Comparison of ENCODE assay signal across 8 cellular contexts in the genomic region with DNA sequence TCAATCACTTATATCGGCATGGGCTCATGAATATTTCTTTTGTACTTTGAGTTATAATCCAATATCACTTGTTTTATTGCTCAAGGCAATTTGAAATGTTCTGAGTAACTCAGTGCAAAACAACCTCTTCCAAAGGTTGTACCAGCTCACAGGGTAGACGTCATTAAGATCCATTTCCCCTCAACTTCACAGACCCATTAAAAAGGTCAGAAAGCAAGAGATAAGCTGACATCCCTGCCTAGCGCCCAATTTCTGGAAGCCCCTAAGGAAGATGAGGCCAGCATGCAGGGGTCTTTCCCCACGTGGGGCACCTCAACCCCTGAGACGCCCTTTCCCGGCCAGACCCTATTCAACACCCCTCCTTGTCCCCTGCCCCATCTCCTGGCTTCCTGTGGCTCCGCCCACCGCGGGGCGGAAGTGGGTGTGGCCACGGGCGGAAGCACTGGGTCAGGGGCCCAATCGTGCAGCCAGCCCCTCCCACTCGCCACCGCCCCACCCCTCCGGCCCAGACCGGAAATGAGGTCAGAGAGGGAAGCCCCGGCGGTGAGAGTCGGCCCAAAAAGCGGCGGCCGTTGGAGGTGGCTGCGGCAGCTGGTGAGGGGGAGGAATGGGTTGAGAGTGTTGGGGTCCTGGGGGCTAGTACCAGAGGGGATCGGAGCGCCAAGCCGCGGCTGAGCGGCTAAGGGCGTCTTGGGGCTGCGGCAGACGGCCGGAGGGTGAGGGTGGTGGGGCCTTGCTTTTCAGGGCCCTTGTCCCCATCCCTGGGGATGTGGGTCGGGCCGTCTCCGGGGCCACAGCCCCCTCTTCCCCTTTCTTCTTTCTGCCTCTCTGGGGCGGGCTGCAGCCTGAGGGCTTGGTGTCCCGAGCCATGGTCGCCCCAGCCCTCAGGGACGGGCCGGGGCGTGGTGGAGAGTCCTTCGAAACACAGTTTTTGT. TPM values are rescaled to one million over a fixed set of nuclear protein-coding genes. Genes with fewer than 3 reads are reported as not detected.
DNase-seq lines count a peak whose midpoint lies in the region; ATAC-seq and TF ChIP-seq lines count a peak whose summit lies in the region.

Gene GPATCH2L, plus strand, starts transcription at position 525 of the 935 bp plus-strand sequence. CDS start 2,442 bp downstream, outside the sequence.

- peak within 1 kb of the TSS; percentile 64 for H3K27ac ChIP-seq in Karpas-422 (ENCODE audit: low read length)

- peak within 1 kb of the TSS; percentile 89 for H3K4me2 ChIP-seq in Karpas-422 (ENCODE audit: low read depth, low read length, poor library complexity, severe bottlenecking)

- peaks cover 49% of the 10 kb centered on the region for H3K79me2 ChIP-seq in Karpas-422 (ENCODE audit: low read length)

- DNase-seq in Daoy (ENCODE audit: low read depth) (peak; percentile 97), Karpas-422 (peak; percentile 99), RPMI7951 (ENCODE audit: low read depth) (peak; percentile 86), fibroblast of mammary gland (ENCODE audit: low read depth) (peak; percentile 80), natural killer cell (peak; percentile 97)
- DNase-seq in activated T-helper 1 cell treated with anti-CD3 and anti-CD28 coated beads, Interleukin-2, amount 50 U/mL, for 16 hours (ENCODE audit: low read depth in 1 of 2, low spot score in 1 of 2) = peak; percentile 97
- peak; percentile 89 to 97 (median 96) for DNase-seq in stimulated activated naive CD4-positive, alpha-beta T cell (lab: John Stamatoyannopoulos, UW)

- H3K36me3 Mint-ChIP-seq in natural killer cell = no peaks in the 10 kb centered on the region

- peak within 1 kb of the TSS; percentile 96 to 99 for H3K27ac Mint-ChIP-seq in natural killer cell

- ATAC-seq in GM21825 (IDR thresholded peaks at IDR 0.05; ENCODE audit: unreplicated experiment) (peak; percentile 90), natural killer cell (peak; percentile 86 to 97 (median 92))

- no peaks in the 10 kb centered on the region for H3K27me3 ChIP-seq in Karpas-422 (ENCODE audit: low read length)

- H3K27me3 Mint-ChIP-seq in natural killer cell (ENCODE audit: low read depth in 2 of 2) = no peaks in the 10 kb centered on the region

- no peaks in the 10 kb centered on the region for H3K9me3 Mint-ChIP-seq in natural killer cell

- H3K36me3 ChIP-seq in Karpas-422 (ENCODE audit: insufficient read depth, low read length) = peaks cover 31% of the 10 kb centered on the region

- H3K4me1 ChIP-seq in Karpas-422 (ENCODE audit: low read length) = peaks cover 47% of the 10 kb centered on the region

- H3K9me2 ChIP-seq in Karpas-422 (replicated peaks; ENCODE audit: insufficient read depth, low read length) = no peaks in the 10 kb centered on the region

- TF ChIP-seq CTCF in fibroblast of mammary gland (conservative IDR thresholded peaks at IDR 0.05; ENCODE audit: control insufficient read depth, insufficient read depth, low read depth, low read length) (no peak), natural killer cell (IDR thresholded peaks at IDR 0.05) (no peak)

- no peaks in the 10 kb centered on the region for H3K9me3 ChIP-seq in Karpas-422 (ENCODE audit: low read length)

- H3K4me3 ChIP-seq in Karpas-422 (ENCODE audit: low read length) (peak within 1 kb of the TSS; percentile 93), fibroblast of mammary gland (ENCODE audit: control insufficient read depth, low read depth, low read length) (peak within 1 kb of the TSS; percentile 87)

- peaks cover 28% of the 10 kb centered on the region for H4K20me1 ChIP-seq in Karpas-422 (ENCODE audit: insufficient read depth, low read depth, low read length)

- intact Hi-C loops in natural killer cell (cut with micrococcal nuclease) = no loop called here

- peak within 1 kb of the TSS; percentile 55; the same call in 1 of the 2 replicates for H2AFZ ChIP-seq in Karpas-422 (ENCODE audit: low read length)

- H3K9ac ChIP-seq in Karpas-422 (ENCODE audit: low read length) = peak within 1 kb of the TSS; percentile 93

- H3K4me1 Mint-ChIP-seq in natural killer cell = peaks cover 49% of the 10 kb centered on the region in 2 donors

- H3K4me3 Mint-ChIP-seq in natural killer cell = peak within 1 kb of the TSS; percentile 96

RNA-seq across cellular contexts. Expression of gene GPATCH2L, which starts in this region (rescaled TPM):
- total RNA-seq in Daoy (2014; rRNA removed; shearing (Covaris generic)) = 86.1 and 123 TPM in 2 replicates
- 71.8 TPM in 2 replicates for total RNA-seq in Karpas-422 (2014; rRNA removed; shearing (Covaris generic); ENCODE audit: low replicate concordance)
- total RNA-seq in RPMI7951 (2014; rRNA removed; shearing (Covaris generic)) = 25.6 and 31.4 TPM in 2 replicates
- total RNA-seq in natural killer cell = 100 to 1,000 TPM in 1 of 3 donors, 10 to 100 TPM in 2; 69.1 to 111 (median 90.4) TPM

Comparison
In these comparisons a context has a peak if more than half of its experiments do, and no peak if none do; other contexts are left out.
1. Peak in every context shown above with its lines: DNase-seq, ATAC-seq, H3K4me3 ChIP-seq and H3K27ac ChIP-seq.